ENCODE assay signal across 23 cellular contexts in the genomic region with DNA sequence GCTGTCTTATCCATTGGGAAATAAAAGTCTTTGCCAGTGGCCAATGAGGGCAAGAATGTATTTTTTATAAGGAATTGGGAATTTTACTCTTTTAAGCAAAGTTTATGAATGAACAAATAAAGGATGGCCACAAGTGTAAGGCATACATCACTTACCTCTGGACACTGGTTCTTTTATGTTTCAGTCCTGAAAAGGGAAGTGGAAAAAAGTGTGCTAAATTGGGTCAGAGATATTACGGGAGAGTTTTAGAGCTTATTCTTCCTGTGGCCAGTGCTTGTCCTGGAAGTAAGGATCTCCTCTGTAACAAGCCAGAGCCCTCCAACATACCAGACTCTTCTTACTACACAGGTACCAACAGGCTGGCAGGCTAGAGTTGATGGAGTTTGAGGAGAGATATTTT.
"Had no signal": no experiment of that assay in that cellular context is flagged by ENCODE, and none has a peak within 500 bp of the region (broad histone marks: within the 10 kb centered on the region; RNA-seq: fewer than 3 reads in every experiment).

No MANE protein-coding gene starts in this region.

- H3K36me3 Mint-ChIP-seq: activated naive CD8-positive, alpha-beta T cell treated with anti-CD3 and anti-CD28 coated beads, Interleukin-2, amount 10 ng/mL, durations not matched to agents 7 days and 5 days; WTC11 had no signal

- H3K4me3 ChIP-seq: adrenal gland, colonic mucosa, PC-9 had no signal

- ATAC-seq: activated CD8-positive, alpha-beta T cell treated with anti-CD3 and anti-CD28 coated beads, Interleukin-2, amount 10 ng/mL, durations not matched to agents 7 days and 5 days; WTC11 had no signal

- H3K4me1 ChIP-seq: adrenal gland, colonic mucosa had no signal

- H3K27me3 ChIP-seq: adrenal gland, colonic mucosa had no signal

- DNase-seq: activated CD4-positive, alpha-beta T cell treated with anti-CD3 and anti-CD28 coated beads for 48 hours; activated CD4-positive, alpha-beta T cell treated with anti-CD3 and anti-CD28 coated beads, Interleukin-2, amount 50 U/mL, for 4 hours; activated CD4-positive, CD25-positive, alpha-beta regulatory T cell treated with anti-CD3 and anti-CD28 coated beads, Interleukin-2, amount 50 U/mL, for 72 hours; activated CD8-positive, alpha-beta memory T cell treated with anti-CD3 and anti-CD28 coated beads, Interleukin-2, amount 50 U/mL, for 48 hours; activated CD8-positive, alpha-beta T cell treated with anti-CD3 and anti-CD28 coated beads, Interleukin-2, amount 10 ng/mL, durations not matched to agents 7 days and 5 days; activated naive CD4-positive, alpha-beta T cell treated with anti-CD3 and anti-CD28 coated beads, Interleukin-2, amount 50 U/mL, for 16 hours; activated naive CD8-positive, alpha-beta T cell treated with anti-CD3 and anti-CD28 coated beads, Interleukin-2, amount 10 ng/mL, durations not matched to agents 7 days and 5 days; activated T-cell treated with anti-CD3 and anti-CD28 coated beads, Interleukin-2, amount 50 U/mL, for 1 hour; adrenal gland; anterior cingulate cortex; caudate nucleus; colonic mucosa; Kasumi-1; NCI-H1436; NCI-H1694 treated with DMSO at 0.1 percent for 48 hours; NCI-H510A; NCI-H526 treated with DMSO at 0.1 percent for 48 hours; NCI-H82; NK-92 treated with Interleukin-12 subunit alpha and Interleukin-12 subunit beta, amount 100 ng/mL, for 24 hours; PC-9; T-helper 2 cell; T1000 had no signal

- H3K27ac Mint-ChIP-seq: activated CD8-positive, alpha-beta T cell treated with anti-CD3 and anti-CD28 coated beads, Interleukin-2, amount 10 ng/mL, durations not matched to agents 7 days and 5 days; activated naive CD8-positive, alpha-beta T cell treated with anti-CD3 and anti-CD28 coated beads, Interleukin-2, amount 10 ng/mL, durations not matched to agents 7 days and 5 days; WTC11 had no signal

- H3K4me2 ChIP-seq: PC-9 had no signal

- H3K36me3 ChIP-seq: adrenal gland, colonic mucosa had no signal

- H3K4me3 Mint-ChIP-seq: activated CD8-positive, alpha-beta T cell treated with anti-CD3 and anti-CD28 coated beads, Interleukin-2, amount 10 ng/mL, durations not matched to agents 7 days and 5 days; activated naive CD8-positive, alpha-beta T cell treated with anti-CD3 and anti-CD28 coated beads, Interleukin-2, amount 10 ng/mL, durations not matched to agents 7 days and 5 days; WTC11 had no signal

- H3K9me3 ChIP-seq: adrenal gland, colonic mucosa had no signal

- H3K27ac ChIP-seq: adrenal gland, colonic mucosa, PC-9 had no signal

- H3K4me1 Mint-ChIP-seq: activated naive CD8-positive, alpha-beta T cell treated with anti-CD3 and anti-CD28 coated beads, Interleukin-2, amount 10 ng/mL, durations not matched to agents 7 days and 5 days had no signal
